In the genomic region with DNA sequence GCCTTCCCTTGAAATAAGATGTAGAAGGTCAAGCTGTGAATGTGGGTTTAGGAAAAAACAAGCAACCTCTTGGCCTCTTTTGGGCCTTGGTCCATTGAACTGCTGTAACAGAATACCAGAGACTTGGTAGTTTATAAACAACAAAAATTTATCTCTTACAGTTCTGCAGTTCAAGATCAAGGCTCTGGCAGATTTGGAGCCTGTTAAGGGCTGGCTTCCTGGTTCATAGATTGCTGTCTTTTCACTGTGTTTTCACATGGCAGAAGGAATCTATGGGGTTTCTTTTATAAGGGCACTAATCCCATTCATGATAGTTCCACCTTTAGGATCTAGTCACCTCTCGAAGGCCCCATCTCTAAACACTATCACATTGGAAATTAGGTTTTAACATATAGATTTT, we compare ENCODE assay signal across 21 cellular contexts. TPM values are rescaled to one million over a fixed set of nuclear protein-coding genes. Genes with fewer than 3 reads are reported as not detected.
DNase-seq lines count a peak whose midpoint lies in the region; ATAC-seq, FAIRE-seq and TF ChIP-seq lines count a peak whose summit lies in the region.
"Had no signal": no experiment of that assay in that cellular context is flagged by ENCODE, and none has a peak within 500 bp of the region (broad histone marks: within the 10 kb centered on the region; RNA-seq: fewer than 3 reads in every experiment).

No MANE protein-coding gene starts in this region.

- TF ChIP-seq CTCF in D721Med (IDR thresholded peaks at IDR 0.05; ENCODE audit: insufficient read depth, missing control alignments): no peak
- TF ChIP-seq CTCF in OCI-LY7 (conservative IDR thresholded peaks at IDR 0.05; ENCODE audit: low read length): no peak
- TF ChIP-seq CTCF in BE2C (IDR thresholded peaks at IDR 0.05; ENCODE audit: low read depth, low read length): no peak

- no peaks in the 10 kb centered on the region for H4K20me1 ChIP-seq in OCI-LY7 (ENCODE audit: insufficient read depth, low read length)

- DNase-seq in CD4-positive, CD25-positive, alpha-beta regulatory T cell: no peak
- DNase-seq in D721Med (ENCODE audit: insufficient read length, low spot score): no peak
- DNase-seq in OCI-LY7 (ENCODE audit: low spot score): no peak
- peak; percentile 21 for DNase-seq in mesenchymal stem cell
- no peak for DNase-seq in midbrain (lab: John Stamatoyannopoulos, UW)
- no peak for DNase-seq in BE2C
- DNase-seq: DMS153, MM.1S, NCI-H1048, NCI-H1417 treated with DMSO at 0.1 percent for 48 hours, NCI-H187, NCI-H446, NCI-H526, PC-3, Right ventricle myocardium superior had no signal

- H3K4me2 ChIP-seq in OCI-LY7 (ENCODE audit: low read length) (no peak overlapping the region), mesenchymal stem cell (ENCODE audit: low read length, poor library complexity, severe bottlenecking) (no peak overlapping the region)
- H3K4me2 ChIP-seq: A549 had no signal

- no TSS peak for BruUV-seq in OCI-LY7 (replicated peaks; lab: Mats Ljungman, UMichigan)

- H3K36me3 Mint-ChIP-seq in CD4-positive, CD25-positive, alpha-beta regulatory T cell: no peaks in the 10 kb centered on the region

- no peaks in the 10 kb centered on the region for H3K36me3 ChIP-seq in CD4-positive, CD25-positive, alpha-beta regulatory T cell (ENCODE audit: control insufficient read depth, insufficient read depth, low read length)
- no peaks in the 10 kb centered on the region for H3K36me3 ChIP-seq in OCI-LY7 (ENCODE audit: insufficient read depth, low read length)
- no peaks in the 10 kb centered on the region for H3K36me3 ChIP-seq in mesenchymal stem cell (ENCODE audit: control insufficient read depth in 1 of 2, insufficient read depth in 2 of 2, low read depth in 1 of 2, low read length in 2 of 2)
- H3K36me3 ChIP-seq in BE2C: no peaks in the 10 kb centered on the region

- H2BK120ac ChIP-seq in mesenchymal stem cell (ENCODE audit: low read depth, low read length): no peak overlapping the region

- no peaks in the 10 kb centered on the region for H3K27me3 ChIP-seq in CD4-positive, CD25-positive, alpha-beta regulatory T cell (ENCODE audit: control insufficient read depth, insufficient read depth, low read length)
- H3K27me3 ChIP-seq in mesenchymal stem cell (ENCODE audit: control insufficient read depth in 1 of 2, insufficient read depth in 1 of 2, low read length in 2 of 2) (no peaks in the 10 kb centered on the region), BE2C (no peaks in the 10 kb centered on the region)

- H3K9ac ChIP-seq in mesenchymal stem cell (ENCODE audit: low read length): no peak overlapping the region

- no peaks in the 10 kb centered on the region for H3K79me2 ChIP-seq in OCI-LY7 (ENCODE audit: insufficient read depth, low read depth, low read length)

- H3K4me3 ChIP-seq in CD4-positive, CD25-positive, alpha-beta regulatory T cell (ENCODE audit: low read depth, low read length): no peak overlapping the region
- no peak overlapping the region for H3K4me3 ChIP-seq in OCI-LY7 (ENCODE audit: low read depth, low read length, poor library complexity, severe bottlenecking)
- H3K4me3 ChIP-seq in mesenchymal stem cell (ENCODE audit: insufficient read depth in 1 of 2, low read depth in 1 of 2, low read length in 2 of 2): no peak overlapping the region
- H3K4me3 ChIP-seq in BE2C (ENCODE audit: low read depth, low read length): no peak overlapping the region
- H3K4me3 ChIP-seq: A549 had no signal

- CTCF ChIA-PET in OCI-LY7 (lab: Charles Lee; ENCODE audit: unreplicated experiment): no interaction called here

- peaks cover 0 to 2% (median 0%) of the 10 kb centered on the region in 7 donors for H3K9me3 Mint-ChIP-seq in CD4-positive, CD25-positive, alpha-beta regulatory T cell

- H3K4me1 Mint-ChIP-seq in CD4-positive, CD25-positive, alpha-beta regulatory T cell: peaks cover 41 to 79% (median 52%) of the 10 kb centered on the region in 4 donors

- H2AK5ac ChIP-seq in mesenchymal stem cell (ENCODE audit: low read length, severe bottlenecking): no peak overlapping the region

- no peaks in the 10 kb centered on the region for H3K79me1 ChIP-seq in mesenchymal stem cell (replicated peaks; ENCODE audit: low read length, poor library complexity, severe bottlenecking)

- H3K14ac ChIP-seq in mesenchymal stem cell (ENCODE audit: low read length in 2 of 2): no peak overlapping the region

- no peak overlapping the region for H2BK12ac ChIP-seq in mesenchymal stem cell (ENCODE audit: low read length in 2 of 2)

- WGBS in mesenchymal stem cell: no CpG with 5 or more reads among the region's 1 CpG

- H3K27ac ChIP-seq in CD4-positive, CD25-positive, alpha-beta regulatory T cell (ENCODE audit: insufficient read depth, low read length, poor library complexity, severe bottlenecking): no peak overlapping the region
- no peak overlapping the region for H3K27ac ChIP-seq in OCI-LY7 (ENCODE audit: low read depth, low read length, poor library complexity, severe bottlenecking)
- no peak overlapping the region for H3K27ac ChIP-seq in mesenchymal stem cell (ENCODE audit: low read length, poor library complexity, severe bottlenecking)
- H3K27ac ChIP-seq: A549 had no signal

- no peak overlapping the region for H3K23ac ChIP-seq in mesenchymal stem cell (ENCODE audit: low read length in 2 of 2)

- peaks cover 34% of the 10 kb centered on the region for H3K4me1 ChIP-seq in CD4-positive, CD25-positive, alpha-beta regulatory T cell (ENCODE audit: control insufficient read depth, insufficient read depth, low read length, poor library complexity, severe bottlenecking)
- peaks cover 54% of the 10 kb centered on the region for H3K4me1 ChIP-seq in OCI-LY7 (ENCODE audit: insufficient read depth, low read length, poor library complexity, severe bottlenecking)
- no peaks in the 10 kb centered on the region for H3K4me1 ChIP-seq in mesenchymal stem cell (ENCODE audit: control insufficient read depth, insufficient read depth, low read depth, low read length)
- H3K4me1 ChIP-seq in BE2C: no peaks in the 10 kb centered on the region
- H3K4me1 ChIP-seq: A549 had no signal

- H2AFZ ChIP-seq in OCI-LY7 (ENCODE audit: low read length) (peak overlapping the region; percentile 33), mesenchymal stem cell (ENCODE audit: low read depth, low read length) (no peak overlapping the region)

- no peak overlapping the region for H4K8ac ChIP-seq in mesenchymal stem cell (ENCODE audit: low read length)

- H2BK5ac ChIP-seq in mesenchymal stem cell (ENCODE audit: low read depth, low read length, poor library complexity, severe bottlenecking): no peak overlapping the region

- H3K27me3 Mint-ChIP-seq in CD4-positive, CD25-positive, alpha-beta regulatory T cell: no peaks in the 10 kb centered on the region
- H3K27me3 Mint-ChIP-seq: B cell had no signal

- intact Hi-C loops in OCI-LY7 (cut with micrococcal nuclease; ENCODE audit: unreplicated experiment): no loop called here

- H3K9me3 ChIP-seq in CD4-positive, CD25-positive, alpha-beta regulatory T cell (ENCODE audit: control insufficient read depth in 2 of 2, low read length in 2 of 2): no peaks in the 10 kb centered on the region
- no peaks in the 10 kb centered on the region for H3K9me3 ChIP-seq in OCI-LY7 (ENCODE audit: low read length)
- H3K9me3 ChIP-seq in mesenchymal stem cell (ENCODE audit: control insufficient read depth, low read length): no peaks in the 10 kb centered on the region
- no peaks in the 10 kb centered on the region; the same call in 1 of the 2 replicates for H3K9me3 ChIP-seq in BE2C
- H3K9me3 ChIP-seq: A549 had no signal

- ATAC-seq in CD4-positive, CD25-positive, alpha-beta regulatory T cell (ENCODE audit: low read depth in 2 of 2): no peak
- ATAC-seq in GM21515 (IDR thresholded peaks at IDR 0.05; ENCODE audit: unreplicated experiment): no peak
- ATAC-seq: A549, PC-3 had no signal

- POLR2A ChIA-PET in OCI-LY7 (lab: Charles Lee): interaction anchor here (0.7 to 10.3 kb wide), 6 partner anchors 8 to 41 kb away, joined by 3 to 104 read pairs (median 4); no protein-coding TSS in a partner anchor

- no peak overlapping the region for H3K4ac ChIP-seq in mesenchymal stem cell (ENCODE audit: low read depth in 1 of 2, low read length in 2 of 2)

- no peaks in the 10 kb centered on the region for H3K9me2 ChIP-seq in OCI-LY7 (ENCODE audit: insufficient read depth, low read length)

- H4K91ac ChIP-seq in mesenchymal stem cell (ENCODE audit: low read length): no peak overlapping the region

- peak; percentile 25 for FAIRE-seq in D721Med (lab: Jason Lieb, UNC)
- FAIRE-seq: A549, G401.6, GM12892, GM18507 had no signal

- peak overlapping the region; percentile 65 to 82 (median 74) for H3K27ac Mint-ChIP-seq in CD4-positive, CD25-positive, alpha-beta regulatory T cell
- H3K27ac Mint-ChIP-seq: B cell had no signal

- peak overlapping the region in 2 of 4 donors; percentile 35 to 54 for H3K4me3 Mint-ChIP-seq in CD4-positive, CD25-positive, alpha-beta regulatory T cell
- H3K4me3 Mint-ChIP-seq: B cell had no signal

- no peak overlapping the region for H3K18ac ChIP-seq in mesenchymal stem cell (ENCODE audit: low read depth in 1 of 2, low read length in 2 of 2)

- no peak overlapping the region for H2BK15ac ChIP-seq in mesenchymal stem cell (ENCODE audit: low read depth, poor library complexity, severe bottlenecking)

RNA-seq across cellular contexts. Expression of gene STK17B, which starts 20.2 kb away (rescaled TPM):
- total RNA-seq in CD4-positive, CD25-positive, alpha-beta regulatory T cell: 542 TPM
- polyA plus RNA-seq in CD4-positive, CD25-positive, alpha-beta regulatory T cell: 100 to 1,000 TPM in 2 of 4 donors, 10 to 100 TPM in 2; 97.1 to 116 (median 106) TPM
- total RNA-seq in OCI-LY7 (2014; rRNA removed; shearing (Covaris generic)): 87.4 and 95.0 TPM in 2 replicates
- total RNA-seq in OCI-LY7 (2022): 148 and 182 TPM in 2 replicates
- 31.0 TPM for polyA plus RNA-seq in mesenchymal stem cell (2013, experiment 1 of 2)
- 33.9 TPM for polyA plus RNA-seq in mesenchymal stem cell (2013, experiment 2 of 2)
- 2.3 TPM for polyA plus RNA-seq in BE2C (2012; ENCODE audit: insufficient read depth, insufficient read length, low read depth)
